In genomic region chr22:39314251-39314971, GRCh38 we compare ENCODE assay signal across 1 cellular context.
TF ChIP-seq lines count a peak whose summit lies in the region.

No MANE protein-coding gene starts in this region.

TF ChIP-seq in SK-N-SH, 30 proteins besides CTCF, POLR2A, EP300 and RAD21 (continued from another document):
- TF ChIP-seq, protein P1, sequence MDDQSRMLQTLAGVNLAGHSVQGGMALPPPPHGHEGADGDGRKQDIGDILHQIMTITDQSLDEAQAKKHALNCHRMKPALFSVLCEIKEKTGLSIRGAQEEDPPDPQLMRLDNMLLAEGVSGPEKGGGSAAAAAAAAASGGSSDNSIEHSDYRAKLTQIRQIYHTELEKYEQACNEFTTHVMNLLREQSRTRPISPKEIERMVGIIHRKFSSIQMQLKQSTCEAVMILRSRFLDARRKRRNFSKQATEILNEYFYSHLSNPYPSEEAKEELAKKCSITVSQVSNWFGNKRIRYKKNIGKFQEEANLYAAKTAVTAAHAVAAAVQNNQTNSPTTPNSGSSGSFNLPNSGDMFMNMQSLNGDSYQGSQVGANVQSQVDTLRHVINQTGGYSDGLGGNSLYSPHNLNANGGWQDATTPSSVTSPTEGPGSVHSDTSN (IDR thresholded peaks at IDR 0.05): no peak
- TF ChIP-seq TAF1 (IDR thresholded peaks at IDR 0.05; ENCODE audit: borderline replicate concordance, low read depth, low read length) (no peak), SMC3 (IDR thresholded peaks at IDR 0.05; ENCODE audit: low read depth, low read length) (no peak), NRF1 (IDR thresholded peaks at IDR 0.05; ENCODE audit: low read depth, low read length) (no peak), RXRA (IDR thresholded peaks at IDR 0.05; ENCODE audit: borderline replicate concordance, low read depth) (no peak), GATA2 (CRISPR knock-in tag; IDR thresholded peaks at IDR 0.05) (no peak)
